26 cellular contexts compared by ENCODE assay signal in the genomic region with DNA sequence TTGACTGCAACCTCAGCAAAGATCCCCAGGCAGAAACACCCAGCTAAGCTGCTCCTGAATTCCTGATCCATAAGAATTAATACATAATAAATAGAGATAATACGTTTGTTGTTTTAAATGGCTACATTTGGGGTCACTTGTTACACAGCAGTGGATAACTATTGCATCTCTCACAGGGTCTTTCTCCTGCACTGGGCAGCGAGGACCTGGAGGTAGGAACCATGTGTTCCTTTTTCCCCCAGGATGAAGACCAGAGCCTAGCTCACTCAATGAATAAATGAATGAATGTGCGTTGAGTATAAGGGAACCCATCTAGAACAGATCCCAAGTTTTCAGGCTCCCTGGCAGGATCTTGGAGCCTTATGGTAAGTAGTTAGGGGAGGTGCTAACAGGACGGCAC. TPM values are rescaled to one million over a fixed set of nuclear protein-coding genes. Genes with fewer than 3 reads are reported as not detected.
"Had no signal": no experiment of that assay in that cellular context is flagged by ENCODE, and none has a peak within 500 bp of the region (broad histone marks: within the 10 kb centered on the region; RNA-seq: fewer than 3 reads in every experiment).

No MANE protein-coding gene starts in this region.

- H3K9me3 ChIP-seq: colonic mucosa, mucosa of descending colon had no signal

- ATAC-seq: effector memory CD8-positive, alpha-beta T cell; esophagus mucosa; foreskin keratinocyte; gastroesophageal sphincter; heart left ventricle; left cardiac atrium; left lung; left ventricle myocardium superior; lower lobe of right lung; mucosa of descending colon had no signal

- H2AFZ ChIP-seq: hepatocyte had no signal

- FAIRE-seq: endometrium, frontal cortex had no signal

- H3K27ac ChIP-seq: colonic mucosa, epithelial cell of prostate, foreskin keratinocyte, gastroesophageal sphincter, heart left ventricle, hepatocyte, left lung, lower lobe of right lung had no signal

- H3K36me3 ChIP-seq: colonic mucosa, gastroesophageal sphincter, left lung, lower lobe of right lung had no signal

- H3K4me1 ChIP-seq: colonic mucosa, foreskin keratinocyte, gastroesophageal sphincter, heart left ventricle, left lung, lower lobe of right lung had no signal

- H3K27me3 ChIP-seq: colonic mucosa, foreskin keratinocyte, heart left ventricle, hepatocyte, left lung had no signal

- H3K4me2 ChIP-seq: hepatocyte had no signal

- H3K4me3 ChIP-seq: colonic mucosa, gastroesophageal sphincter, heart left ventricle, hepatocyte, left lung, lower lobe of right lung, mucosa of descending colon had no signal

- DNase-seq: colonic mucosa; cortex of kidney; effector CD8-positive, alpha-beta T cell; effector memory CD8-positive, alpha-beta T cell; endodermal cell; erythroblast; foreskin keratinocyte; heart left ventricle; hypothalamus; immature natural killer cell; islet precursor cell; left cardiac atrium; left ventricle myocardium superior; lower lobe of right lung; mesenchymal stem cell; mucosa of descending colon; naive B cell had no signal

- H3K79me2 ChIP-seq: hepatocyte had no signal

RNA-seq across cellular contexts. Expression of a gene that starts 30.7 kb away (rescaled TPM):
- total RNA-seq: endodermal cell, foreskin keratinocyte, mesothelial cell of epicardium, myocyte had no signal
- polyA plus RNA-seq: foreskin keratinocyte had no signal
